In the genomic region with DNA sequence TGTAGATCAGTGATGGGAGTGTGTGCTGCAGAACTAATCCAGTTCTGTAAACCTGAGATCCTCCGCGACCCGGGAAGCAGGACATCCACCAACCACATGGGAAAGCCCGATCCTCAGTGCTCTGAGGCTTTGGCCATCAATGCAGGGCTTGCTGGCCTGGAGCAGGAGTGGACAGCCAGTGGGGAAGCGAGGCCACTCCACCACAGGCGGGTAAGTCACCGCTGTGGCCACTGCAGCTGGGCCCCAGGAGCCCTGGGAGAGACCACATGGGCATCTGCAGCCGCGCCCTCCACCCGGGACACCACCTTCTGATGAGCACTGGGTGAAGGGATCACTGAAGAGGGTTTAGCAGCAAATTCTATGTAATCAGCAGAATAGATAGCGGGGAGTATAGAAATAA, we compare ENCODE assay signal across 9 cellular contexts. TPM values are rescaled to one million over a fixed set of nuclear protein-coding genes. Genes with fewer than 3 reads are reported as not detected.
"Had no signal": no experiment of that assay in that cellular context is flagged by ENCODE, and none has a peak within 500 bp of the region (broad histone marks: within the 10 kb centered on the region; RNA-seq: fewer than 3 reads in every experiment).

No MANE protein-coding gene starts in this region.

- H3K36me3 ChIP-seq: HAP-1 had no signal

- H3K4me3 ChIP-seq: GM23338, HAP-1 had no signal

- H3K9me3 ChIP-seq: HAP-1 had no signal

- H3K27ac ChIP-seq: HL-60 had no signal

- ATAC-seq: GM23338, HepG2 had no signal

- DNase-seq: H7, HFFc6 had no signal

- FAIRE-seq: H1, HepG2 had no signal

- H3K4me1 ChIP-seq: HAP-1 had no signal

- H2AFZ ChIP-seq: GM23338 had no signal

- H3K4me2 ChIP-seq: GM23338 had no signal

RNA-seq across cellular contexts. Expression of a gene that starts 0.8 kb away (rescaled TPM):
- total RNA-seq: GM23338, HepG2, HFFc6, HT1080 had no signal
- polyA plus RNA-seq: GM23338, HepG2, IgD-negative memory B cell had no signal

RNA-seq across cellular contexts. Expression of a gene that starts 14.4 kb away (rescaled TPM):
- total RNA-seq: GM23338, H1, H7, HepG2, HFFc6, HT1080 had no signal
- polyA plus RNA-seq: GM23338, HepG2, IgD-negative memory B cell had no signal

RNA-seq across cellular contexts. Expression of a gene that starts 15.8 kb away (rescaled TPM):
- total RNA-seq: GM23338, H1, H7, HepG2, HFFc6, HT1080 had no signal
- polyA plus RNA-seq: GM23338, H1, HepG2, IgD-negative memory B cell had no signal

RNA-seq across cellular contexts. Expression of a gene that starts 23.4 kb away (rescaled TPM):
- total RNA-seq: GM23338, H1, H7, HepG2, HFFc6, HT1080 had no signal
- polyA plus RNA-seq: GM23338, H1, HepG2, IgD-negative memory B cell had no signal

RNA-seq across cellular contexts. Expression of a gene that starts 26.7 kb away (rescaled TPM):
- total RNA-seq: GM23338, H1, H7, HepG2, HFFc6, HT1080 had no signal
- polyA plus RNA-seq: GM23338, H1, HepG2, IgD-negative memory B cell had no signal
